Comparison of ENCODE assay signal across 8 cellular contexts in genomic region chr4:156941940-156942548, GRCh38. TPM values are rescaled to one million over a fixed set of nuclear protein-coding genes. Genes with fewer than 3 reads are reported as not detected.
A peak's percentile ranks its signal among the peaks of the same experiment; 100 is the strongest.
DNase-seq lines count a peak whose midpoint lies in the region; ATAC-seq and TF ChIP-seq lines count a peak whose summit lies in the region.

No MANE protein-coding gene starts in this region.

- no peak overlapping the region for H2AFZ ChIP-seq in smooth muscle cell (ENCODE audit: low read depth)

- intact Hi-C loops in left ventricle myocardium inferior (cut with micrococcal nuclease): no loop called here

- H3K4me1 ChIP-seq in left ventricle myocardium inferior: peaks cover 49% of the 10 kb centered on the region
- peaks cover 28% of the 10 kb centered on the region for H3K4me1 ChIP-seq in smooth muscle cell (ENCODE audit: low read depth)

- H3K27ac ChIP-seq in left ventricle myocardium inferior (replicated peaks): peak overlapping the region; percentile 25
- H3K27ac ChIP-seq in smooth muscle cell (ENCODE audit: low read depth): peak overlapping the region; percentile 99

- H3F3A ChIP-seq in smooth muscle cell (ENCODE audit: low read depth): peaks cover 5% of the 10 kb centered on the region

- H3K9ac ChIP-seq in smooth muscle cell (ENCODE audit: low read depth): peak overlapping the region; percentile 89

- no peaks in the 10 kb centered on the region for H4K20me1 ChIP-seq in smooth muscle cell (ENCODE audit: low read depth)

- ATAC-seq in HG03432 (IDR thresholded peaks at IDR 0.05; ENCODE audit: unreplicated experiment) (peak; percentile 66), GM19023 (IDR thresholded peaks at IDR 0.05; ENCODE audit: unreplicated experiment) (no peak), GM18502 (IDR thresholded peaks at IDR 0.05; ENCODE audit: poor library complexity, unreplicated experiment) (no peak), HG02763 (IDR thresholded peaks at IDR 0.05; ENCODE audit: unreplicated experiment) (no peak)

- H3K9me3 ChIP-seq in left ventricle myocardium inferior (replicated peaks) (no peaks in the 10 kb centered on the region), smooth muscle cell (replicated peaks; ENCODE audit: low read depth) (no peaks in the 10 kb centered on the region)

- DNase-seq in SK-MEL-5 (ENCODE audit: low read depth, low spot score) (peak; percentile 10), left ventricle myocardium inferior (no peak), smooth muscle cell (lab: John Stamatoyannopoulos, UW; ENCODE audit: unreplicated experiment) (no peak), HUDEP-2 (lab: John Stamatoyannopoulos, UW; ENCODE audit: unreplicated experiment in 76 of 76) (no peak)

- H3K36me3 ChIP-seq in left ventricle myocardium inferior (no peaks in the 10 kb centered on the region), smooth muscle cell (ENCODE audit: low read depth) (no peaks in the 10 kb centered on the region)

- H3K4me2 ChIP-seq in smooth muscle cell: peak overlapping the region; percentile 84

- no peaks in the 10 kb centered on the region for H3K27me3 ChIP-seq in left ventricle myocardium inferior (ENCODE audit: low read depth)
- H3K27me3 ChIP-seq in smooth muscle cell (ENCODE audit: low read depth): no peaks in the 10 kb centered on the region

- in situ Hi-C loops in SK-MEL-5 (cut with HindIII; ENCODE audit: low pct_unique_long_range_greater_than_20kb, low sequenced_read_pairs): no loop called here

- no peak for TF ChIP-seq CTCF in left ventricle myocardium inferior (IDR thresholded peaks at IDR 0.05; ENCODE audit: borderline replicate concordance)
- TF ChIP-seq CTCF in smooth muscle cell (IDR thresholded peaks at IDR 0.05; ENCODE audit: borderline replicate concordance, insufficient read depth, poor library complexity, severe bottlenecking): no peak

- H3K4me3 ChIP-seq in left ventricle myocardium inferior: peak overlapping the region; percentile 49
- H3K4me3 ChIP-seq in smooth muscle cell: peak overlapping the region; percentile 34

- peaks cover 89% of the 10 kb centered on the region for H3K79me2 ChIP-seq in smooth muscle cell (ENCODE audit: low read depth)

- 2% methylated on average over 7 of the region's 7 CpGs for WGBS in smooth muscle cell (ENCODE audit: low lambda C conversion rate)

RNA-seq across cellular contexts. Expression of gene PDGFC, which starts 29.6 kb away (rescaled TPM):
- total RNA-seq in SK-MEL-5 (2014; rRNA removed; shearing (Covaris generic)): 3.0 and 5.4 TPM in 2 replicates
- polyA plus RNA-seq in SK-MEL-5 (2015; cell fraction: cytosol; rRNA removed): 1.5 and 2.1 TPM in 2 replicates
- 1.3 and 1.8 TPM in 2 replicates for polyA plus RNA-seq in SK-MEL-5 (2015; cell fraction: nucleus; rRNA removed)
- total RNA-seq in left ventricle myocardium inferior: 12.9 TPM
- total RNA-seq in smooth muscle cell: 135 and 165 TPM in 2 replicates
- 56.5 and 77.8 TPM in 2 replicates for polyA plus RNA-seq in smooth muscle cell
